ENCODE assay signal across 8 cellular contexts in genomic region chrX:123961268-123962005, GRCh38. TPM values are rescaled to one million over a fixed set of nuclear protein-coding genes. Genes with fewer than 3 reads are reported as not detected.
DNase-seq lines count a peak whose midpoint lies in the region; ATAC-seq and TF ChIP-seq lines count a peak whose summit lies in the region.

TSS of gene STAG2 (plus strand) at chrX:123961706. CDS start at chrX:124022628, 60,922 bp downstream.

- peaks cover 4% of the 10 kb centered on the region for H3K27me3 Mint-ChIP-seq in activated naive CD8-positive, alpha-beta T cell treated with anti-CD3 and anti-CD28 coated beads, Interleukin-2, amount 50 U/mL, for 24 hours
- peaks cover 8% of the 10 kb centered on the region for H3K27me3 Mint-ChIP-seq in glutamatergic neuron (ENCODE audit: unreplicated experiment)

- TF ChIP-seq CTCF in GM12864 (IDR thresholded peaks at IDR 0.05; ENCODE audit: low read depth, low read length, missing control alignments) (no peak), glutamatergic neuron (IDR thresholded peaks at IDR 0.05; ENCODE audit: partially characterized antibody, unreplicated experiment) (no peak), tibial artery (IDR thresholded peaks at IDR 0.05) (no peak)

- H3K4me3 ChIP-seq in GM12864 (ENCODE audit: low read depth, low read length) (peak within 1 kb of the TSS; percentile 86), tibial artery (peak within 1 kb of the TSS; percentile 86 to 91)

- peak within 1 kb of the TSS; percentile 98 to 99 for H3K27ac ChIP-seq in tibial artery

- H3K36me3 ChIP-seq in tibial artery: no peaks in the 10 kb centered on the region

- peak; percentile 33 for DNase-seq in GM12864 (ENCODE audit: low read depth)
- DNase-seq in NCI-H146 (lab: John Stamatoyannopoulos, UW): peak; percentile 87
- DNase-seq in SW480 (ENCODE audit: low spot score): peak; percentile 87
- DNase-seq in activated naive CD8-positive, alpha-beta T cell treated with anti-CD3 and anti-CD28 coated beads, Interleukin-2, amount 50 U/mL, for 24 hours: peak; percentile 67
- peak; percentile 69 for DNase-seq in glutamatergic neuron
- peak; percentile 71 for DNase-seq in occipital lobe (lab: John Stamatoyannopoulos, UW)
- DNase-seq in tibial artery: peak; percentile 81 to 88

- H3K9me3 ChIP-seq in tibial artery: no peaks in the 10 kb centered on the region

- H3K4me1 ChIP-seq in tibial artery: peaks cover 0 to 16% (median 2%) of the 10 kb centered on the region in 4 donors

- H3K4me1 Mint-ChIP-seq in activated naive CD8-positive, alpha-beta T cell treated with anti-CD3 and anti-CD28 coated beads, Interleukin-2, amount 50 U/mL, for 24 hours: peaks cover 34% of the 10 kb centered on the region
- H3K4me1 Mint-ChIP-seq in glutamatergic neuron (ENCODE audit: low read depth, unreplicated experiment): peaks cover 9% of the 10 kb centered on the region

- ATAC-seq in activated naive CD8-positive, alpha-beta T cell treated with anti-CD3 and anti-CD28 coated beads, Interleukin-2, amount 50 U/mL, for 24 hours: peak; percentile 11
- no peak for ATAC-seq in HG03175 (IDR thresholded peaks at IDR 0.05; ENCODE audit: unreplicated experiment)

- no peaks in the 10 kb centered on the region for H3K9me3 Mint-ChIP-seq in activated naive CD8-positive, alpha-beta T cell treated with anti-CD3 and anti-CD28 coated beads, Interleukin-2, amount 50 U/mL, for 24 hours
- peaks cover 6% of the 10 kb centered on the region for H3K9me3 Mint-ChIP-seq in glutamatergic neuron (ENCODE audit: unreplicated experiment)

- H3K4me3 Mint-ChIP-seq in activated naive CD8-positive, alpha-beta T cell treated with anti-CD3 and anti-CD28 coated beads, Interleukin-2, amount 50 U/mL, for 24 hours: peak within 1 kb of the TSS; percentile 91
- peak within 1 kb of the TSS; percentile 95 for H3K4me3 Mint-ChIP-seq in glutamatergic neuron (ENCODE audit: unreplicated experiment)

- H3K27ac Mint-ChIP-seq in activated naive CD8-positive, alpha-beta T cell treated with anti-CD3 and anti-CD28 coated beads, Interleukin-2, amount 50 U/mL, for 24 hours: peak within 1 kb of the TSS; percentile 97
- H3K27ac Mint-ChIP-seq in glutamatergic neuron (ENCODE audit: unreplicated experiment): peak within 1 kb of the TSS; percentile 97

- H3K36me3 Mint-ChIP-seq in activated naive CD8-positive, alpha-beta T cell treated with anti-CD3 and anti-CD28 coated beads, Interleukin-2, amount 50 U/mL, for 24 hours (ENCODE audit: low read depth): peaks cover 12% of the 10 kb centered on the region
- no peaks in the 10 kb centered on the region for H3K36me3 Mint-ChIP-seq in glutamatergic neuron (ENCODE audit: unreplicated experiment)

- peaks cover 0 to 6% of the 10 kb centered on the region in 2 donors for H3K27me3 ChIP-seq in tibial artery

- intact Hi-C loops in tibial artery (cut with DNase I; ENCODE audit: low total_unique reads): no loop called here

RNA-seq across cellular contexts. Expression of gene STAG2, which starts in this region (rescaled TPM):
- total RNA-seq in glutamatergic neuron (ENCODE audit: unreplicated experiment): 49.0 TPM
- 142 TPM for total RNA-seq in occipital lobe

Comparison
In these comparisons a context has a peak if more than half of its experiments do, and no peak if none do; other contexts are left out.
1. DNase-seq: peak in every context shown above with its lines; median percentile 87 in NCI-H146; 87 in SW480; 84 in tibial artery; 71 in occipital lobe; 69 in glutamatergic neuron; 67 in activated naive CD8-positive, alpha-beta T cell treated with anti-CD3 and anti-CD28 coated beads, Interleukin-2, amount 50 U/mL, for 24 hours; 33 in GM12864.